12 cellular contexts compared by ENCODE assay signal in the genomic region with DNA sequence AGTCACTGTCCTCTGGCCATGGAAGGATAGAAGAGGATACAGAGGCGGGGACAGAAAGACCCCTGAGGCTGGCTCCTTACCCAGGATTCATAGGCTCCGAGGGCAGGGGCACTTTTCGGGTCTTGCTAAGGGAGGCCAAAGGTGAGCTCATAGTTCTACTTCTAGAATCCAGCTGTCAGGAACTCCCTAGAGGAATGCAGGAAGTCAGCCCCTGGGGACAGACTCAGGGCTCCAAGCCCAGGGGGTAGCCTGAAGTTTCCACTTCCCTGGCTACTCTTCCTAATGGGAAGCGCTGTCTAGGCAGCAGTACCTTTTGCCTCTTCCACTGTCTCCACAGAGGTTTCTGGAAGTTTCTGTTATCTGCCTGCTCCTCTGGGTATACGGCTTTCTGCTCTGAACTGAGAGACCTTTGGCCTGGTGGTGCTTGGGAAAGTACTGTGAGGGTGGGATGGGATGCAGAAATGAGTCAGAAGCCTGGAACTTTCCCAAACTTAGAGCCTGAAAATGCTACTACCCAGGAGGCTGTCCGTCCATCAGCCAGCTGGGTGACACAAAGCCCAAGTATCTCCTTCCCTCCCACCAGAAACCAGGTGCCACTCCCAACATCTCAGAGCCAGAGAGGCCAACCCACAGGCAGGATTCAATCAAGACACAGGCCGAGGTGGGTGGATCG. TPM values are rescaled to one million over a fixed set of nuclear protein-coding genes. Genes with fewer than 3 reads are reported as not detected.
DNase-seq lines count a peak whose midpoint lies in the region; TF ChIP-seq lines count a peak whose summit lies in the region.
"Had no signal": no experiment of that assay in that cellular context is flagged by ENCODE, and none has a peak within 500 bp of the region (broad histone marks: within the 10 kb centered on the region; RNA-seq: fewer than 3 reads in every experiment).

No MANE protein-coding gene starts in this region.

- H3K9me3 ChIP-seq in GM23248 (ENCODE audit: low read depth) (no peaks in the 10 kb centered on the region), fibroblast of lung (ENCODE audit: control insufficient read depth, insufficient read depth, low read depth, low read length) (no peaks in the 10 kb centered on the region), testis (no peaks in the 10 kb centered on the region)
- H3K9me3 ChIP-seq: transverse colon had no signal

- H3K9me2 ChIP-seq in GM23248 (ENCODE audit: insufficient read depth), result no peaks in the 10 kb centered on the region

- H3K4me1 ChIP-seq in GM23248 (ENCODE audit: insufficient read depth), result peaks cover 10% of the 10 kb centered on the region
- H3K4me1 ChIP-seq in fibroblast of lung (ENCODE audit: control insufficient read depth, extremely low read depth, insufficient read depth, low read length), result peaks cover 16% of the 10 kb centered on the region
- peaks cover 6% of the 10 kb centered on the region for H3K4me1 ChIP-seq in testis

- H3K27me3 ChIP-seq in GM23248 (replicated peaks; ENCODE audit: insufficient read depth) (no peaks in the 10 kb centered on the region), fibroblast of lung (ENCODE audit: control insufficient read depth, insufficient read depth, low read length) (no peaks in the 10 kb centered on the region), testis (no peaks in the 10 kb centered on the region)
- H3K27me3 ChIP-seq: transverse colon had no signal

- no peak overlapping the region for H3K4me3 Mint-ChIP-seq in progenitor cell of endocrine pancreas (ENCODE audit: low read depth)

- H3K4me1 Mint-ChIP-seq in progenitor cell of endocrine pancreas (ENCODE audit: low read depth), result peaks cover 10% of the 10 kb centered on the region

- intact Hi-C loops in testis (cut with DNase I; ENCODE audit: low total_unique reads), result no loop called here

- H4K20me1 ChIP-seq in GM23248 (ENCODE audit: insufficient read depth) (no peaks in the 10 kb centered on the region), fibroblast of lung (ENCODE audit: control insufficient read depth, extremely low read depth, insufficient read depth, low read length) (no peaks in the 10 kb centered on the region)

- no peak overlapping the region for H3K4me3 ChIP-seq in GM23248
- H3K4me3 ChIP-seq in fibroblast of lung (replicated peaks in 1 of 4; ENCODE audit: control extremely low read depth in 1 of 4, insufficient read depth in 1 of 4, low read depth in 3 of 4, low read length in 4 of 4), result no peak overlapping the region
- H3K4me3 ChIP-seq in testis, result no peak overlapping the region
- H3K4me3 ChIP-seq: lung, transverse colon had no signal

- H3F3A ChIP-seq in GM23248 (ENCODE audit: insufficient read depth), result peaks cover 16% of the 10 kb centered on the region

- peak overlapping the region; percentile 41 for H3K27ac Mint-ChIP-seq in progenitor cell of endocrine pancreas

- 0 out of 2 replicates have a peak overlapping the region, but pooled peaks have one; percentile 3 for H3K9ac ChIP-seq in GM23248
- H3K9ac ChIP-seq in fibroblast of lung (ENCODE audit: insufficient read depth, low read length), result no peak overlapping the region

- no peaks in the 10 kb centered on the region for H3K9me3 Mint-ChIP-seq in progenitor cell of endocrine pancreas (ENCODE audit: low read depth)

- no peaks in the 10 kb centered on the region for H3K36me3 Mint-ChIP-seq in progenitor cell of endocrine pancreas (ENCODE audit: insufficient read depth)

- no peak for TF ChIP-seq CTCF in fibroblast of lung (conservative IDR thresholded peaks at IDR 0.05 in 1 of 2, IDR thresholded peaks at IDR 0.05 in 1 of 2; ENCODE audit: low read depth in 1 of 2, low read length in 2 of 2)
- no peak for TF ChIP-seq CTCF in progenitor cell of endocrine pancreas (IDR thresholded peaks at IDR 0.05; ENCODE audit: unreplicated experiment)
- TF ChIP-seq CTCF in testis (IDR thresholded peaks at IDR 0.05), result no peak

- H3K27ac ChIP-seq in GM23248 (peak overlapping the region; percentile 36), fibroblast of lung (ENCODE audit: insufficient read depth, low read length) (peak overlapping the region; percentile 32), testis (no peak overlapping the region)
- H3K27ac ChIP-seq: transverse colon had no signal

- TF ChIP-seq POLR2A in testis (IDR thresholded peaks at IDR 0.05), result no peak

- DNase-seq in GM23248, result peak; percentile 72
- peak; percentile 29 for DNase-seq in NCI-H2171 (lab: John Stamatoyannopoulos, UW)
- peak; percentile 71 to 92 for DNase-seq in fibroblast of lung (ENCODE audit: low read depth in 2 of 2)
- DNase-seq in progenitor cell of endocrine pancreas (ENCODE audit: low spot score, unreplicated experiment), result no peak
- DNase-seq in testis, result no peak
- no peak for DNase-seq in NCI-H2029 treated with DMSO at 0.1 percent for 48 hours (lab: John Stamatoyannopoulos, UW)
- DNase-seq in NCI-H446 (lab: John Stamatoyannopoulos, UW), result no peak
- DNase-seq in epidermal melanocyte (ENCODE audit: insufficient read length, low spot score), result no peak
- DNase-seq: transverse colon had no signal

- in situ Hi-C loops in GM23248 (cut with MboI), result no loop called here

- no peaks in the 10 kb centered on the region for H3K27me3 Mint-ChIP-seq in progenitor cell of endocrine pancreas

- peak overlapping the region; percentile 33 for H2AFZ ChIP-seq in GM23248
- no peak overlapping the region for H2AFZ ChIP-seq in fibroblast of lung (ENCODE audit: low read length)

- no peak overlapping the region for H3K4me2 ChIP-seq in GM23248 (ENCODE audit: unreplicated experiment)
- H3K4me2 ChIP-seq in fibroblast of lung (ENCODE audit: extremely low read depth, insufficient read depth, low read length), result peak overlapping the region; percentile 48

- H3K36me3 ChIP-seq in GM23248 (ENCODE audit: low read depth) (no peaks in the 10 kb centered on the region), fibroblast of lung (ENCODE audit: control insufficient read depth, insufficient read depth, low read length) (no peaks in the 10 kb centered on the region), testis (ENCODE audit: low read depth, missing control alignments) (no peaks in the 10 kb centered on the region)
- H3K36me3 ChIP-seq: transverse colon had no signal

- WGBS in GM23248 (ENCODE audit: low coverage in 1 of 2, low lambda C conversion rate in 2 of 2, missing lambda C conversion rate in 2 of 2), 2 experiments, result 40 to 45% methylated on average over 8 of the region's 8 CpGs
- WGBS in testis, 2 donors, result 68 to 79% methylated on average over 6 to 8 of the region's 8 CpGs

- no peaks in the 10 kb centered on the region for H3K79me2 ChIP-seq in GM23248 (ENCODE audit: insufficient read depth)
- H3K79me2 ChIP-seq in fibroblast of lung (ENCODE audit: control insufficient read depth, insufficient read depth, low read length), result no peaks in the 10 kb centered on the region

RNA-seq across cellular contexts. Expression of a gene that starts 3.6 kb away (rescaled TPM):
- 4.8 and 5.8 TPM in 2 replicates for total RNA-seq in GM23248 (2014; rRNA removed; shearing (Covaris generic))
- 11.1 and 12.7 TPM in 2 replicates for polyA plus RNA-seq in GM23248 (2016; fragmentation: Nextera tagmentation; extraction: Ambion mirVana)
- total RNA-seq in fibroblast of lung, result 2.6 and 3.5 TPM in 2 replicates
- polyA plus RNA-seq in fibroblast of lung, result 6.5 and 7.1 TPM in 2 replicates
- polyA plus RNA-seq in fibroblast of lung (2012), result 11.3 and 13.5 TPM in 2 replicates
- 8.7 and 16.1 TPM in 2 replicates for polyA minus RNA-seq in fibroblast of lung (ENCODE audit: low replicate concordance)
- 47.8 and 48.9 TPM in 2 replicates for total RNA-seq in progenitor cell of endocrine pancreas
- 10 to 100 TPM; 39.7 to 51.7 TPM for total RNA-seq in testis
- 65.9 TPM for polyA plus RNA-seq in testis (ENCODE audit: insufficient read depth, low read depth, low replicate concordance)

RNA-seq across cellular contexts. Expression of a gene that starts 14.9 kb away (rescaled TPM):
- total RNA-seq in GM23248 (2014; rRNA removed; shearing (Covaris generic)), result not detected in 2 replicates
- polyA plus RNA-seq in GM23248 (2016; fragmentation: Nextera tagmentation; extraction: Ambion mirVana) (not detected in 2 replicates), fibroblast of lung (0.28 and 0.31 TPM in 2 replicates), testis (ENCODE audit: insufficient read depth, low read depth, low replicate concordance) (23.8 TPM)
- total RNA-seq in fibroblast of lung (0.51 TPM in 1 of 2 replicates, not detected in the other), progenitor cell of endocrine pancreas (0.89 and 1.8 TPM in 2 replicates), testis (1 to 10 TPM in 1 of 2 donors, not detected in 1; 3.0 TPM)
- 0.32 and 0.49 TPM in 2 replicates for polyA plus RNA-seq in fibroblast of lung (2012)
- polyA minus RNA-seq in fibroblast of lung (ENCODE audit: low replicate concordance), result not detected in 2 replicates
- total RNA-seq: NCI-H460, pulmonary artery endothelial cell had no signal

RNA-seq across cellular contexts. Expression of a gene that starts 23.0 kb away (rescaled TPM):
- total RNA-seq in GM23248 (2014; rRNA removed; shearing (Covaris generic)), result 212 and 240 TPM in 2 replicates
- 2,795 and 2,825 TPM in 2 replicates for polyA plus RNA-seq in GM23248 (2016; fragmentation: Nextera tagmentation; extraction: Ambion mirVana)
- 12.8 and 39.6 TPM in 2 replicates for total RNA-seq in fibroblast of lung
- 200 and 261 TPM in 2 replicates for polyA plus RNA-seq in fibroblast of lung
- 580 and 703 TPM in 2 replicates for polyA plus RNA-seq in fibroblast of lung (2012)
- 914 and 1,082 TPM in 2 replicates for polyA minus RNA-seq in fibroblast of lung (ENCODE audit: low replicate concordance)
- 63.8 and 66.6 TPM in 2 replicates for total RNA-seq in progenitor cell of endocrine pancreas
- 10 to 100 TPM; 24.4 to 25.4 TPM for total RNA-seq in testis
- 76.6 TPM for polyA plus RNA-seq in testis (ENCODE audit: insufficient read depth, low read depth, low replicate concordance)

RNA-seq across cellular contexts. Expression of a gene that starts 51.1 kb away (rescaled TPM):
- total RNA-seq in GM23248 (2014; rRNA removed; shearing (Covaris generic)), result not detected in 2 replicates
- polyA plus RNA-seq in GM23248 (2016; fragmentation: Nextera tagmentation; extraction: Ambion mirVana) (not detected in 2 replicates), fibroblast of lung (not detected in 2 replicates), testis (ENCODE audit: insufficient read depth, low read depth, low replicate concordance) (12.9 TPM)
- total RNA-seq in fibroblast of lung (not detected in 2 replicates), progenitor cell of endocrine pancreas (13.8 and 19.3 TPM in 2 replicates), testis (1 to 10 TPM; 4.9 to 5.6 TPM)
- polyA plus RNA-seq in fibroblast of lung (2012), result not detected in 2 replicates
- not detected in 2 replicates for polyA minus RNA-seq in fibroblast of lung (ENCODE audit: low replicate concordance)
- total RNA-seq: pulmonary artery endothelial cell had no signal

Comparison
In these comparisons a context has a peak if more than half of its experiments do, and no peak if none do; other contexts are left out.
1. DNase-seq: peak in GM23248 (single experiment), NCI-H2171 (single experiment) and fibroblast of lung (2 of 2); none in progenitor cell of endocrine pancreas (single experiment), testis (single experiment), NCI-H2029 treated with DMSO at 0.1 percent for 48 hours (single experiment), NCI-H446 (0 of 2) and epidermal melanocyte (single experiment).
2. H3K27ac ChIP-seq: peak in GM23248 (single experiment) and fibroblast of lung (single experiment); none in testis (0 of 2).